10 cellular contexts compared by ENCODE assay signal in genomic region chr20:35901678-35902544, GRCh38. TPM values are rescaled to one million over a fixed set of nuclear protein-coding genes. Genes with fewer than 3 reads are reported as not detected.
DNase-seq lines count a peak whose midpoint lies in the region; ATAC-seq and TF ChIP-seq lines count a peak whose summit lies in the region.
"Had no signal": no experiment of that assay in that cellular context is flagged by ENCODE, and none has a peak within 500 bp of the region (broad histone marks: within the 10 kb centered on the region; RNA-seq: fewer than 3 reads in every experiment).

No MANE protein-coding gene starts in this region.

- H3K4me3 ChIP-seq in lower lobe of right lung = no peak overlapping the region
- no peak overlapping the region for H3K4me3 ChIP-seq in prostate gland
- H3K4me3 ChIP-seq: vagina had no signal

- H3K36me3 ChIP-seq in lower lobe of right lung (peaks cover 34% of the 10 kb centered on the region), prostate gland (no peaks in the 10 kb centered on the region)

- ATAC-seq in lower lobe of right lung = no peak

- H3K4me1 ChIP-seq in lower lobe of right lung (no peaks in the 10 kb centered on the region), prostate gland (replicated peaks) (no peaks in the 10 kb centered on the region)
- H3K4me1 ChIP-seq: parathyroid adenoma, vagina had no signal

- TF ChIP-seq CTCF in lower lobe of right lung (IDR thresholded peaks at IDR 0.05) (no peak), prostate gland (IDR thresholded peaks at IDR 0.05) (no peak)

- H3K9me3 ChIP-seq in lower lobe of right lung (no peaks in the 10 kb centered on the region), prostate gland (no peaks in the 10 kb centered on the region)
- H3K9me3 ChIP-seq: vagina had no signal

- no peak for TF ChIP-seq POLR2A in prostate gland (IDR thresholded peaks at IDR 0.05)

- intact Hi-C loops in lower lobe of right lung (cut with DNase I) (no loop called here), prostate gland (cut with DNase I) (no loop called here)

- 89% methylated on average over 4 of the region's 4 CpGs for WGBS in prostate gland

- no peaks in the 10 kb centered on the region for H3K27me3 ChIP-seq in lower lobe of right lung (ENCODE audit: low read depth)
- no peaks in the 10 kb centered on the region for H3K27me3 ChIP-seq in prostate gland (replicated peaks; ENCODE audit: insufficient read depth)
- H3K27me3 ChIP-seq: vagina had no signal

- DNase-seq in GM04504 (ENCODE audit: low read depth) (peak; percentile 75), RKO (ENCODE audit: low spot score) (peak; percentile 86), epithelial cell of prostate (ENCODE audit: low read depth, low spot score) (peak; percentile 26), renal cortical epithelial cell (ENCODE audit: low read depth) (peak; percentile 91), NCI-H1436 treated with DMSO at 0.1 percent for 48 hours (lab: John Stamatoyannopoulos, UW) (no peak), nucleus accumbens (lab: John Stamatoyannopoulos, UW) (no peak), lower lobe of right lung (no peak), prostate gland (ENCODE audit: low spot score) (no peak)

- H3K27ac ChIP-seq in epithelial cell of prostate (peak overlapping the region; percentile 24), lower lobe of right lung (no peak overlapping the region), prostate gland (no peak overlapping the region)
- H3K27ac ChIP-seq: parathyroid adenoma, vagina had no signal

RNA-seq across cellular contexts. Expression of gene SCAND1, which starts 52.4 kb away (rescaled TPM):
- total RNA-seq in renal cortical epithelial cell (34.9 and 86.8 TPM in 2 replicates), lower lobe of right lung (51.9 TPM), prostate gland (100 to 1,000 TPM; 137 to 199 TPM)

Comparison
In these comparisons a context has a peak if more than half of its experiments do, and no peak if none do; other contexts are left out.
1. DNase-seq: peak in GM04504 (single experiment), RKO (single experiment), epithelial cell of prostate (single experiment) and renal cortical epithelial cell (single experiment); none in NCI-H1436 treated with DMSO at 0.1 percent for 48 hours (single experiment), nucleus accumbens (0 of 56), lower lobe of right lung (single experiment) and prostate gland (single experiment).